In the genomic region with DNA sequence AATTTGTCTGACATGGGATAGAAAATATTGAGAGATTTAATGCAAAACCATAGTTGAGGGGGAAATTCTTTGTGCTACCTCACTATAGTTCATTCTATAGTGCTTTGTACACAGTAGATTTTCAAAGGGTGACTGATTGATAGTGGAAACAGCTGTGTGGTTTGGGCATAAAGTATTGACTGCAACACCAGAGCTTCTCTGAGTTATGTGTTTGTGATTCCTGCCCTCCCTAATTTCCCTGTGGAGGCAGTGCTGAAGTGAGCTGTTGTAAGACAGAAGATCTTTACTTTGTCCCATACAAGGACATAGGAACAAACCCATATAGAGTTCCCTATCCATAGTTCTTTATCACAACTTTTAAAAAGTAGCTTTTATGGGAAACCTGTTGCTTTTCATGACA, we compare ENCODE assay signal across 23 cellular contexts. TPM values are rescaled to one million over a fixed set of nuclear protein-coding genes. Genes with fewer than 3 reads are reported as not detected.
"Had no signal": no experiment of that assay in that cellular context is flagged by ENCODE, and none has a peak within 500 bp of the region (broad histone marks: within the 10 kb centered on the region; RNA-seq: fewer than 3 reads in every experiment).

No MANE protein-coding gene starts in this region.

- DNase-seq: hypothalamus; immature natural killer cell; kidney; left colon; left lung; naive B cell; natural killer cell; ovary; right lobe of liver; spleen; stimulated activated CD4-positive, alpha-beta T cell treated with anti-CD3 and anti-CD28 coated beads, Interleukin-4, amount 100 ng/mL, for 24 hours; stimulated activated naive CD4-positive, alpha-beta T cell; tibial artery; uterus had no signal

- H3K9me3 ChIP-seq: ovary, right lobe of liver, spleen, suprapubic skin, thoracic aorta, tibial artery, uterus had no signal

- H3K4me1 ChIP-seq: left lung, right atrium auricular region, right lobe of liver, spleen, suprapubic skin, tibial artery, uterus had no signal

- H3K27me3 ChIP-seq: left lung, ovary, right atrium auricular region, right lobe of liver, spleen, suprapubic skin, tibial artery, uterus had no signal

- H3K27ac ChIP-seq: left lung, ovary, right atrium auricular region, right lobe of liver, skin epidermis, spleen, suprapubic skin, thoracic aorta, tibial artery, uterus had no signal

- H3K36me3 ChIP-seq: left lung, ovary, right atrium auricular region, right lobe of liver, spleen, suprapubic skin, thoracic aorta, uterus had no signal

- H3K4me3 ChIP-seq: left lung, lung, ovary, right atrium auricular region, right lobe of liver, skin epidermis, spleen, suprapubic skin, thoracic aorta, tibial artery, uterus had no signal

- FAIRE-seq: islet of Langerhans, kidney had no signal

RNA-seq across cellular contexts. Expression of a gene that starts 47.1 kb away (rescaled TPM):
- total RNA-seq: left colon, mononuclear cell, natural killer cell, pulmonary artery endothelial cell had no signal
- polyA plus RNA-seq: immature natural killer cell, neural cell had no signal
